15 cellular contexts compared by ENCODE assay signal in the genomic region with DNA sequence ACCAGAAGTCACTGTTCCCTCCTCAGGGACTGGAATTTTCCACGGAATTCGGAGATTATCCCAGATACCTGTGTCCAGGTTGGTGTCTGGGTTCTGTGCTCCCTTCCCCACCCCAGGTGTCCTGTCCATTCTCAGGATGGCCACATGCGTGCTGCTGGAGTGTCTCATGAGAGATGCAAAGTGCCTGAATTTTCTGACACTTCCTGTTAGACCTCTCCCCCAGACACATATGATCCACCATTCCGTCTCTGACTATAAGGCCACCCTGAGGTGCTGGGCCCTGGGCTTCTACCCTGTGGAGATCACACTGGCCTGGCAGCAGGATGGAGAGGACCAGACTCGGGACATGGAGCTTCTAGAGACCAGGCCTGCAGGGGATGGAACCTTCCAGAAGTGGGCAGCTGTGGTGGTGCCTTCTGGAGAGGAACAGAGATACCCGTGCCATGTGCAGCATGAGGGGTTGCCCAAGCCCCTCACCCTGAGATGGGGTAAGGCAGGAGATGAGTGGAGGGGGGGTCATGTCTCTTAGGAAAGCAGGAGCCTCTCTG. TPM values are rescaled to one million over a fixed set of nuclear protein-coding genes. Genes with fewer than 3 reads are reported as not detected.
DNase-seq lines count a peak whose midpoint lies in the region; ATAC-seq and TF ChIP-seq lines count a peak whose summit lies in the region.
"Had no signal": no experiment of that assay in that cellular context is flagged by ENCODE, and none has a peak within 500 bp of the region (broad histone marks: within the 10 kb centered on the region; RNA-seq: fewer than 3 reads in every experiment).

No MANE protein-coding gene starts in this region.

- CTCF ChIA-PET in CD8-positive, alpha-beta memory T cell (lab: Charles Lee), result no interaction called here
- CTCF ChIA-PET in naive thymus-derived CD4-positive, alpha-beta T cell (lab: Charles Lee), result interaction anchor here (1.6 kb wide), 1 partner anchor 14 kb away, joined by 4 read pairs; no protein-coding TSS in a partner anchor

- H2BK20ac ChIP-seq in H9 (ENCODE audit: low read depth, low read length, poor library complexity, severe bottlenecking), result no peak overlapping the region

- H4K8ac ChIP-seq in H9 (replicated peaks; ENCODE audit: insufficient read length, low read depth, low read length), result no peak overlapping the region

- H3K23me2 ChIP-seq in H9 (ENCODE audit: insufficient read length, low read depth, low read length, poor library complexity, severe bottlenecking), result no peaks in the 10 kb centered on the region

- POLR2A ChIA-PET in CD8-positive, alpha-beta memory T cell (lab: Charles Lee), result no interaction called here
- POLR2A ChIA-PET in naive thymus-derived CD4-positive, alpha-beta T cell (lab: Charles Lee), result interaction anchor here (0.6 to 6.3 kb wide), 9 partner anchors 11 to 41 kb away, joined by 3 to 35 read pairs (median 4); partner anchors contain the start of gene HLA-A

- no peaks in the 10 kb centered on the region for H3K27me3 Mint-ChIP-seq in CD8-positive, alpha-beta memory T cell
- H3K27me3 Mint-ChIP-seq in activated T-helper 2 cell treated with anti-CD3 and anti-CD28 coated beads, Interferon-gamma antibody, Interleukin-2, Interleukin-4, amounts not matched to agents 10 μg/mL and 5 μg/mL and 100 μg/mL, durations not matched to agents 14 hours and 24 hours and 36 hours (ENCODE audit: low read depth), result no peaks in the 10 kb centered on the region
- no peaks in the 10 kb centered on the region for H3K27me3 Mint-ChIP-seq in naive thymus-derived CD4-positive, alpha-beta T cell
- peaks cover 4% of the 10 kb centered on the region; the same call in 1 of the 2 replicates for H3K27me3 Mint-ChIP-seq in H9 (ENCODE audit: low read depth)
- H3K27me3 Mint-ChIP-seq: activated CD8-positive, alpha-beta memory T cell treated with anti-CD3 and anti-CD28 coated beads, Interleukin-2, amount 10 ng/mL, durations not matched to agents 7 days and 5 days had no signal

- H3K56ac ChIP-seq in H9 (ENCODE audit: insufficient read length, low read depth, low read length), result no peak overlapping the region

- H4K5ac ChIP-seq in H9 (ENCODE audit: insufficient read length, low read depth, low read length), result no peak overlapping the region

- no peak overlapping the region for H3K4me3 ChIP-seq in CD8-positive, alpha-beta memory T cell (ENCODE audit: low read length)
- H3K4me3 ChIP-seq in naive thymus-derived CD4-positive, alpha-beta T cell (ENCODE audit: low read length), result no peak overlapping the region
- H3K4me3 ChIP-seq: cardiac muscle cell had no signal

- H3K9me3 ChIP-seq in CD8-positive, alpha-beta memory T cell (ENCODE audit: low read length), result no peaks in the 10 kb centered on the region
- no peaks in the 10 kb centered on the region for H3K9me3 ChIP-seq in naive thymus-derived CD4-positive, alpha-beta T cell (ENCODE audit: control insufficient read depth in 2 of 3, low read length in 3 of 3)
- H3K9me3 ChIP-seq in H9 (ENCODE audit: control insufficient read depth, low read depth, low read length), result no peaks in the 10 kb centered on the region
- H3K9me3 ChIP-seq: adrenal gland had no signal

- H2BK5ac ChIP-seq in H9 (ENCODE audit: insufficient read length, low read length), result no peak overlapping the region

- DNase-seq in activated CD8-positive, alpha-beta memory T cell treated with anti-CD3 and anti-CD28 coated beads, Interleukin-2, amount 50 U/mL, for 48 hours, result peak; percentile 50
- no peak for DNase-seq in activated CD8-positive, alpha-beta memory T cell treated with anti-CD3 and anti-CD28 coated beads for 24 hours
- no peak for DNase-seq in CD8-positive, alpha-beta memory T cell
- no peak for DNase-seq in activated T-helper 2 cell treated with anti-CD3 and anti-CD28 coated beads, Interferon-gamma antibody, Interleukin-2, Interleukin-4, amounts not matched to agents 10 μg/mL and 5 μg/mL and 100 μg/mL, durations not matched to agents 14 hours and 24 hours and 36 hours (ENCODE audit: low spot score)
- no peak for DNase-seq in naive thymus-derived CD4-positive, alpha-beta T cell
- DNase-seq in H9, result no peak
- DNase-seq in Ammon's horn (ENCODE audit: low spot score), result no peak
- no peak for DNase-seq in OCI-M1 (lab: John Stamatoyannopoulos, UW)
- DNase-seq: activated CD8-positive, alpha-beta memory T cell treated with anti-CD3 and anti-CD28 coated beads, Interleukin-2, amount 10 ng/mL, durations not matched to agents 7 days and 5 days; adrenal gland; H7; right cardiac atrium; stimulated activated CD4-positive, alpha-beta T cell treated with anti-CD3 and anti-CD28 coated beads, Interleukin-15, amount 100 ng/mL, for 24 hours; stimulated activated naive CD4-positive, alpha-beta T cell treated with Interleukin-2 at 50 U/mL for 16 hours had no signal

- peak overlapping the region in 5 of 7 donors; percentile 90 to 93 (median 92) for H3K4me3 Mint-ChIP-seq in CD8-positive, alpha-beta memory T cell
- peak overlapping the region; percentile 85 for H3K4me3 Mint-ChIP-seq in activated T-helper 2 cell treated with anti-CD3 and anti-CD28 coated beads, Interferon-gamma antibody, Interleukin-2, Interleukin-4, amounts not matched to agents 10 μg/mL and 5 μg/mL and 100 μg/mL, durations not matched to agents 14 hours and 24 hours and 36 hours (ENCODE audit: low read depth)
- H3K4me3 Mint-ChIP-seq in naive thymus-derived CD4-positive, alpha-beta T cell, result peak overlapping the region in 9 of 10 donors; percentile 83 to 97 (median 94)
- no peak overlapping the region; a peak in 1 of 5 replicates for H3K4me3 Mint-ChIP-seq in H9

- intact Hi-C loops in activated T-helper 2 cell treated with anti-CD3 and anti-CD28 coated beads, Interferon-gamma antibody, Interleukin-2, Interleukin-4, amounts not matched to agents 10 μg/mL and 5 μg/mL and 100 μg/mL, durations not matched to agents 14 hours and 24 hours and 36 hours (cut with micrococcal nuclease), result loop anchor here (2.0 to 10.0 kb wide), 3 partner anchors 15 to 63 kb away; partner anchors contain the start of gene HLA-A
- intact Hi-C loops in naive thymus-derived CD4-positive, alpha-beta T cell (cut with micrococcal nuclease), result loop anchor here (1.0 to 5.0 kb wide), 8 partner anchors 14 to 176 kb away; partner anchors contain the start of genes HLA-A (in 2 of the 2) and PPP1R11 (in 2 of the 2)

- H3K4me2 ChIP-seq in H9 (ENCODE audit: insufficient read depth, insufficient read length, low read length), result no peak overlapping the region

- H3K36me3 ChIP-seq in CD8-positive, alpha-beta memory T cell (ENCODE audit: insufficient read depth, low read length), result no peaks in the 10 kb centered on the region
- H3K36me3 ChIP-seq in naive thymus-derived CD4-positive, alpha-beta T cell (ENCODE audit: control insufficient read depth in 2 of 3, insufficient read depth in 3 of 3, low read length in 3 of 3), result no peaks in the 10 kb centered on the region
- H3K36me3 ChIP-seq: adrenal gland, cardiac muscle cell had no signal

- H3K14ac ChIP-seq in H9 (ENCODE audit: insufficient read depth, low read length), result no peak overlapping the region

- H3K4me1 ChIP-seq in CD8-positive, alpha-beta memory T cell (ENCODE audit: insufficient read depth, low read length), result peaks cover 12% of the 10 kb centered on the region
- peaks cover 4 to 15% of the 10 kb centered on the region in 2 donors for H3K4me1 ChIP-seq in naive thymus-derived CD4-positive, alpha-beta T cell (ENCODE audit: control insufficient read depth in 2 of 2, insufficient read depth in 2 of 2, low read length in 2 of 2)
- no peaks in the 10 kb centered on the region for H3K4me1 ChIP-seq in H9 (ENCODE audit: insufficient read depth, low read length)

- H3K79me1 ChIP-seq in H9 (ENCODE audit: insufficient read depth, low read depth, low read length, poor library complexity, severe bottlenecking), result no peaks in the 10 kb centered on the region

- H2AFZ ChIP-seq in H9 (ENCODE audit: low read length), result no peak overlapping the region

- H3K79me2 ChIP-seq in H9 (ENCODE audit: insufficient read depth, low read length), result no peaks in the 10 kb centered on the region

- peaks cover 12 to 37% (median 15%) of the 10 kb centered on the region in 3 donors for H3K4me1 Mint-ChIP-seq in CD8-positive, alpha-beta memory T cell
- peaks cover 27% of the 10 kb centered on the region for H3K4me1 Mint-ChIP-seq in activated T-helper 2 cell treated with anti-CD3 and anti-CD28 coated beads, Interferon-gamma antibody, Interleukin-2, Interleukin-4, amounts not matched to agents 10 μg/mL and 5 μg/mL and 100 μg/mL, durations not matched to agents 14 hours and 24 hours and 36 hours (ENCODE audit: low read depth)
- H3K4me1 Mint-ChIP-seq in naive thymus-derived CD4-positive, alpha-beta T cell, result peaks cover 4 to 51% (median 15%) of the 10 kb centered on the region in 7 donors
- no peaks in the 10 kb centered on the region for H3K4me1 Mint-ChIP-seq in H9

- no peak for TF ChIP-seq CTCF in H9 (conservative IDR thresholded peaks at IDR 0.05)

- peak overlapping the region in 6 of 8 donors; percentile 51 to 100 (median 86) for H3K27ac Mint-ChIP-seq in CD8-positive, alpha-beta memory T cell
- H3K27ac Mint-ChIP-seq in activated T-helper 2 cell treated with anti-CD3 and anti-CD28 coated beads, Interferon-gamma antibody, Interleukin-2, Interleukin-4, amounts not matched to agents 10 μg/mL and 5 μg/mL and 100 μg/mL, durations not matched to agents 14 hours and 24 hours and 36 hours, result peak overlapping the region; percentile 90
- peak overlapping the region in 8 of 9 donors; percentile 90 to 99 (median 97) for H3K27ac Mint-ChIP-seq in naive thymus-derived CD4-positive, alpha-beta T cell
- H3K27ac Mint-ChIP-seq in H9, result no peak overlapping the region

- H3K18ac ChIP-seq in H9 (ENCODE audit: insufficient read length, low read depth, low read length), result no peak overlapping the region

- no peak overlapping the region for H3K4ac ChIP-seq in H9 (ENCODE audit: low read depth, low read length)

- H2AK5ac ChIP-seq in H9 (ENCODE audit: insufficient read length, low read length), result no peak overlapping the region

- peaks cover 0 to 11% (median 5%) of the 10 kb centered on the region in 3 donors for H3K36me3 Mint-ChIP-seq in CD8-positive, alpha-beta memory T cell
- H3K36me3 Mint-ChIP-seq in activated T-helper 2 cell treated with anti-CD3 and anti-CD28 coated beads, Interferon-gamma antibody, Interleukin-2, Interleukin-4, amounts not matched to agents 10 μg/mL and 5 μg/mL and 100 μg/mL, durations not matched to agents 14 hours and 24 hours and 36 hours (ENCODE audit: low read depth), result peaks cover 25% of the 10 kb centered on the region
- H3K36me3 Mint-ChIP-seq in naive thymus-derived CD4-positive, alpha-beta T cell, result peaks cover 0 to 17% (median 0%) of the 10 kb centered on the region in 5 donors
- H3K36me3 Mint-ChIP-seq in H9 (ENCODE audit: insufficient read depth in 1 of 3, low read depth in 3 of 3), result peaks cover 0 to 10% (median 0%) of the 10 kb centered on the region in 3 experiments; a peak in 3 of 7 replicates
- H3K36me3 Mint-ChIP-seq: activated CD8-positive, alpha-beta memory T cell treated with anti-CD3 and anti-CD28 coated beads, Interleukin-2, amount 10 ng/mL, durations not matched to agents 7 days and 5 days had no signal

- H3K27me3 ChIP-seq in CD8-positive, alpha-beta memory T cell (ENCODE audit: insufficient read depth, low read length, poor library complexity, severe bottlenecking), result no peaks in the 10 kb centered on the region
- H3K27me3 ChIP-seq in naive thymus-derived CD4-positive, alpha-beta T cell (ENCODE audit: control insufficient read depth in 2 of 2, insufficient read depth in 2 of 2, low read length in 2 of 2), result no peaks in the 10 kb centered on the region
- no peaks in the 10 kb centered on the region for H3K27me3 ChIP-seq in H9 (ENCODE audit: insufficient read depth, low read length)
- H3K27me3 ChIP-seq: adrenal gland had no signal

- H2BK12ac ChIP-seq in H9 (ENCODE audit: insufficient read length, low read depth, low read length), result no peak overlapping the region

- no CpG with 5 or more reads among the region's 6 CpGs for WGBS in H9 (ENCODE audit: extremely low coverage, insufficient read length, low lambda C conversion rate)

- H3K9ac ChIP-seq in H9 (ENCODE audit: extremely low read depth, insufficient read length, low read length), result no peak overlapping the region

- no peaks in the 10 kb centered on the region for H3K9me3 Mint-ChIP-seq in CD8-positive, alpha-beta memory T cell
- no peaks in the 10 kb centered on the region for H3K9me3 Mint-ChIP-seq in activated T-helper 2 cell treated with anti-CD3 and anti-CD28 coated beads, Interferon-gamma antibody, Interleukin-2, Interleukin-4, amounts not matched to agents 10 μg/mL and 5 μg/mL and 100 μg/mL, durations not matched to agents 14 hours and 24 hours and 36 hours
- H3K9me3 Mint-ChIP-seq in naive thymus-derived CD4-positive, alpha-beta T cell, result peaks cover 0 to 2% (median 0%) of the 10 kb centered on the region in 11 donors
- H3K9me3 Mint-ChIP-seq in H9, result peaks cover 10 to 15% of the 10 kb centered on the region in 2 experiments; a peak in 4 of 5 replicates

- H4K20me1 ChIP-seq in H9 (ENCODE audit: control insufficient read depth, insufficient read depth, insufficient read length), result no peaks in the 10 kb centered on the region

- no peak overlapping the region for H3T11ph ChIP-seq in H9 (ENCODE audit: low read length)

- H2BK120ac ChIP-seq in H9 (ENCODE audit: low read depth, low read length, poor library complexity, severe bottlenecking), result no peak overlapping the region

- no peak overlapping the region for H2BK15ac ChIP-seq in H9 (ENCODE audit: low read depth, low read length)

- ATAC-seq in naive thymus-derived CD4-positive, alpha-beta T cell, result no peak

- H3K23ac ChIP-seq in H9 (ENCODE audit: insufficient read length, low read depth, low read length), result no peak overlapping the region

- no peak overlapping the region for H4K91ac ChIP-seq in H9 (ENCODE audit: insufficient read length, low read depth, low read length)

- H3K27ac ChIP-seq in CD8-positive, alpha-beta memory T cell (ENCODE audit: low read depth, low read length), result no peak overlapping the region
- H3K27ac ChIP-seq in naive thymus-derived CD4-positive, alpha-beta T cell (ENCODE audit: low read depth, low read length), result peak overlapping the region; percentile 95
- no peak overlapping the region for H3K27ac ChIP-seq in H9 (ENCODE audit: insufficient read length, low read depth, low read length)
- H3K27ac ChIP-seq: cardiac muscle cell had no signal

RNA-seq across cellular contexts. Expression of gene HLA-A, which starts 14.4 kb away (rescaled TPM):
- total RNA-seq in CD8-positive, alpha-beta memory T cell, result 1,000 to 10,000 TPM; 1,371 to 1,390 TPM
- 3,526 TPM for polyA plus RNA-seq in CD8-positive, alpha-beta memory T cell
- 1,569 and 1,592 TPM in 2 replicates for total RNA-seq in activated T-helper 2 cell treated with anti-CD3 and anti-CD28 coated beads, Interferon-gamma antibody, Interleukin-2, Interleukin-4, amounts not matched to agents 10 μg/mL and 5 μg/mL and 100 μg/mL, durations not matched to agents 14 hours and 24 hours and 36 hours
- total RNA-seq in naive thymus-derived CD4-positive, alpha-beta T cell, result 1,000 to 10,000 TPM; 1,540 to 2,258 (median 1,836) TPM
- polyA plus RNA-seq in naive thymus-derived CD4-positive, alpha-beta T cell, result 1,000 to 10,000 TPM; 2,350 to 3,318 TPM
- 248 and 252 TPM in 2 replicates for total RNA-seq in H9 (2021)

Comparison
In these comparisons a context has a peak if more than half of its experiments do, and no peak if none do; other contexts are left out.
1. H3K27ac Mint-ChIP-seq: peak in CD8-positive, alpha-beta memory T cell (6 of 8), activated T-helper 2 cell treated with anti-CD3 and anti-CD28 coated beads, Interferon-gamma antibody, Interleukin-2, Interleukin-4, amounts not matched to agents 10 μg/mL and 5 μg/mL and 100 μg/mL, durations not matched to agents 14 hours and 24 hours and 36 hours (single experiment) and naive thymus-derived CD4-positive, alpha-beta T cell (8 of 9); none in H9 (0 of 3).
2. H3K4me3 Mint-ChIP-seq: peak in CD8-positive, alpha-beta memory T cell (5 of 7), activated T-helper 2 cell treated with anti-CD3 and anti-CD28 coated beads, Interferon-gamma antibody, Interleukin-2, Interleukin-4, amounts not matched to agents 10 μg/mL and 5 μg/mL and 100 μg/mL, durations not matched to agents 14 hours and 24 hours and 36 hours (single experiment) and naive thymus-derived CD4-positive, alpha-beta T cell (9 of 10); none in H9 (0 of 2).